In the genomic region with DNA sequence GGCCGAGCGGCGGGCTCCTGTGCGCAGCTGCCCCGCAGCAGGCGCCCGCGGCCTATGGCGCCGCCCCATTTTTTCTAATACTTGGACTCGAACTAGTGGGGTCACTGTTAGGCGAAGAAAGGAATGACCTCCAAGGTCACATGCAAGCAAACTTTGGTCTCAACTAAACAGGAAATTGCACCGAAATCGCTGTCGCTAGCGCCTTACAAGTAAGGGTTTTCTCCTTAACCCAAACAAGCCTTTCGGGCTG, we compare ENCODE assay signal across 8 cellular contexts. TPM values are rescaled to one million over a fixed set of nuclear protein-coding genes. Genes with fewer than 3 reads are reported as not detected.
A peak's percentile ranks its signal among the peaks of the same experiment; 100 is the strongest.
DNase-seq lines count a peak whose midpoint lies in the region; ATAC-seq and TF ChIP-seq lines count a peak whose summit lies in the region.

No MANE protein-coding gene starts in this region.

- peaks cover 4 to 22% (median 12%) of the 10 kb centered on the region in 7 donors for H3K9me3 Mint-ChIP-seq in naive B cell

- in situ Hi-C loops in G401 (cut with HindIII; ENCODE audit: low sequenced_read_pairs), result no loop called here

- DNase-seq in G401 (ENCODE audit: low spot score) (peak; percentile 40), HL-60 (ENCODE audit: low read depth in 1 of 2, low spot score in 1 of 2) (no peak), UCSD-AML1 (lab: John Stamatoyannopoulos, UW; ENCODE audit: unreplicated experiment) (peak; percentile 54), fibroblast of gingiva (ENCODE audit: low read depth) (peak; percentile 23), naive B cell (no peak), NCI-H1048 (lab: John Stamatoyannopoulos, UW) (no peak), NCI-H2107 (lab: John Stamatoyannopoulos, UW) (no peak)

- peak overlapping the region; percentile 83 to 99 (median 96) for H3K4me3 Mint-ChIP-seq in naive B cell

- peaks cover 23 to 32% (median 30%) of the 10 kb centered on the region in 3 donors for H3K4me1 Mint-ChIP-seq in naive B cell

- peak overlapping the region; percentile 52 for H3K27ac ChIP-seq in HL-60 (replicated peaks)

- ATAC-seq in GM21381 (IDR thresholded peaks at IDR 0.05; ENCODE audit: unreplicated experiment) (peak; percentile 18), naive B cell (ENCODE audit: low read depth in 2 of 2) (no peak)

- peaks cover 4 to 11% of the 10 kb centered on the region in 2 donors for H3K36me3 Mint-ChIP-seq in naive B cell

- H3K27me3 ChIP-seq in HL-60 (ENCODE audit: insufficient read depth, poor library complexity, severe bottlenecking), result peaks cover 26% of the 10 kb centered on the region

- peak overlapping the region in 3 of 6 donors; percentile 87 to 94 (median 87) for H3K27ac Mint-ChIP-seq in naive B cell

- no peak for TF ChIP-seq CTCF in HL-60 (IDR thresholded peaks at IDR 0.05; ENCODE audit: insufficient read depth, low read length)

- peak overlapping the region; percentile 94 for H3K4me3 ChIP-seq in HL-60 (replicated peaks; ENCODE audit: insufficient read depth, low read length)

- H3K27me3 Mint-ChIP-seq in naive B cell, result no peaks in the 10 kb centered on the region

RNA-seq across cellular contexts. Expression of gene ACAA2, which starts 0.3 kb away (rescaled TPM):
- 152 and 157 TPM in 2 replicates for total RNA-seq in G401 (2014; rRNA removed; shearing (Covaris generic))
- 100 to 1,000 TPM in 1 of 6 donors, 10 to 100 TPM in 5; 34.5 to 100 (median 43.5) TPM for polyA plus RNA-seq in naive B cell (ENCODE audit: low read depth in 6 of 6)

Comparison
In these comparisons a context has a peak if more than half of its experiments do, and no peak if none do; other contexts are left out.
1. DNase-seq: peak in G401 (single experiment), UCSD-AML1 (single experiment) and fibroblast of gingiva (single experiment); none in HL-60 (0 of 2), naive B cell (single experiment), NCI-H1048 (single experiment) and NCI-H2107 (single experiment).